Comparison of ENCODE assay signal across 12 cellular contexts in genomic region chr9:108477538-108478006, GRCh38.
DNase-seq lines count a peak whose midpoint lies in the region; ATAC-seq, FAIRE-seq and TF ChIP-seq lines count a peak whose summit lies in the region.
"Had no signal": no experiment of that assay in that cellular context is flagged by ENCODE, and none has a peak within 500 bp of the region (broad histone marks: within the 10 kb centered on the region; RNA-seq: fewer than 3 reads in every experiment).

No MANE protein-coding gene starts in this region.

- no peak overlapping the region for H4K8ac ChIP-seq in mesendoderm (ENCODE audit: low read depth, low read length)

- H3K56ac ChIP-seq in mesendoderm (ENCODE audit: low read length): no peak overlapping the region

- no peak overlapping the region for H3K18ac ChIP-seq in mesendoderm (ENCODE audit: low read length)

- no peak overlapping the region for H2AFZ ChIP-seq in astrocyte (ENCODE audit: low read depth, low read length)

- no peaks in the 10 kb centered on the region for H3K79me1 ChIP-seq in mesendoderm (ENCODE audit: low read length)

- H3K23ac ChIP-seq in mesendoderm (ENCODE audit: low read length): no peak overlapping the region

- H2BK15ac ChIP-seq in mesendoderm (replicated peaks; ENCODE audit: low read depth): no peak overlapping the region

- H3K9me3 Mint-ChIP-seq in astrocyte (ENCODE audit: unreplicated experiment): no peaks in the 10 kb centered on the region

- no peaks in the 10 kb centered on the region for H4K20me1 ChIP-seq in astrocyte (ENCODE audit: insufficient read depth, low read length)

- H3K4ac ChIP-seq in mesendoderm (ENCODE audit: low read depth, low read length): no peak overlapping the region

- H3K4me3 Mint-ChIP-seq in astrocyte (ENCODE audit: unreplicated experiment): no peak overlapping the region
- H3K4me3 Mint-ChIP-seq: naive thymus-derived CD8-positive, alpha-beta T cell had no signal

- no peaks in the 10 kb centered on the region for H3K9me3 ChIP-seq in astrocyte (ENCODE audit: insufficient read depth, low read depth, low read length)
- H3K9me3 ChIP-seq in mesodermal cell (ENCODE audit: control insufficient read depth, low read length): peaks cover 6% of the 10 kb centered on the region

- H2BK5ac ChIP-seq in mesendoderm (ENCODE audit: low read length): no peak overlapping the region

- DNase-seq in DMS53 treated with DMSO at 0.1 percent for 48 hours (lab: John Stamatoyannopoulos, UW; ENCODE audit: unreplicated experiment): peak; percentile 85
- DNase-seq in NCI-H2029 (lab: John Stamatoyannopoulos, UW): peak; percentile 35
- DNase-seq in astrocyte (ENCODE audit: low read depth): peak; percentile 83
- DNase-seq in mesendoderm: no peak
- no peak for DNase-seq in AML-193 (lab: John Stamatoyannopoulos, UW)
- no peak for DNase-seq in activated naive CD4-positive, alpha-beta T cell treated with Interleukin-2 at 50 U/mL for 16 hours
- DNase-seq: activated effector memory CD4-positive, alpha-beta T cell treated with Interleukin-2 at 50 U/mL for 16 hours; DMS 273 treated with DMSO at 0.1 percent for 48 hours; naive thymus-derived CD8-positive, alpha-beta T cell; NCI-H1048 had no signal

- peak overlapping the region; percentile 78 for H3K4me2 ChIP-seq in astrocyte (ENCODE audit: low read length)
- no peak overlapping the region for H3K4me2 ChIP-seq in mesendoderm (ENCODE audit: low read length)

- peaks cover under 1% of the 10 kb centered on the region for H3K27me3 Mint-ChIP-seq in astrocyte (ENCODE audit: low read depth, unreplicated experiment)

- 78% methylated on average over 3 of the region's 6 CpGs; no CpG with 5 or more reads in 1 of the 2 experiments for WGBS in mesodermal cell (ENCODE audit: insufficient coverage in 2 of 2), 2 experiments
- WGBS in mesendoderm (ENCODE audit: extremely low coverage, insufficient coverage, low lambda C conversion rate): no CpG with 5 or more reads among the region's 6 CpGs

- H3K9ac ChIP-seq in astrocyte (ENCODE audit: low read length): peak overlapping the region; percentile 78
- no peak overlapping the region for H3K9ac ChIP-seq in mesendoderm (ENCODE audit: low read length)

- H3K27ac ChIP-seq in astrocyte (ENCODE audit: low read depth, low read length) (peak overlapping the region; percentile 95), mesodermal cell (ENCODE audit: low read depth, low read length, severe bottlenecking) (peak overlapping the region; percentile 75), mesendoderm (ENCODE audit: low read depth, low read length) (no peak overlapping the region)

- H3K27me3 ChIP-seq in astrocyte (ENCODE audit: insufficient read depth, low read length) (no peaks in the 10 kb centered on the region), mesendoderm (ENCODE audit: insufficient read depth, low read length, poor library complexity) (no peaks in the 10 kb centered on the region)

- H3K27ac Mint-ChIP-seq in astrocyte (ENCODE audit: unreplicated experiment): no peak overlapping the region
- H3K27ac Mint-ChIP-seq: naive thymus-derived CD8-positive, alpha-beta T cell had no signal

- no peak overlapping the region for H4K5ac ChIP-seq in mesendoderm (ENCODE audit: low read length)

- no peaks in the 10 kb centered on the region for H3K36me3 ChIP-seq in astrocyte (ENCODE audit: insufficient read depth, low read length)
- H3K36me3 ChIP-seq in mesodermal cell (ENCODE audit: control insufficient read depth, insufficient read depth, low read length): no peaks in the 10 kb centered on the region
- H3K36me3 ChIP-seq in mesendoderm (ENCODE audit: control insufficient read depth, insufficient read depth, low read length): no peaks in the 10 kb centered on the region

- no peaks in the 10 kb centered on the region for H3K36me3 Mint-ChIP-seq in astrocyte (ENCODE audit: low read depth, unreplicated experiment)
- H3K36me3 Mint-ChIP-seq: naive thymus-derived CD8-positive, alpha-beta T cell had no signal

- peaks cover 47% of the 10 kb centered on the region for H3K4me1 ChIP-seq in astrocyte (ENCODE audit: insufficient read depth, low read length)
- peaks cover 14% of the 10 kb centered on the region for H3K4me1 ChIP-seq in mesodermal cell (ENCODE audit: control insufficient read depth, insufficient read depth, low read length, poor library complexity, severe bottlenecking)
- H3K4me1 ChIP-seq in mesendoderm (ENCODE audit: control insufficient read depth, low read depth, low read length): no peaks in the 10 kb centered on the region

- H3K4me3 ChIP-seq in astrocyte (ENCODE audit: insufficient read depth, low read depth, low read length) (peak overlapping the region; percentile 5), mesodermal cell (ENCODE audit: extremely low read depth, insufficient read depth, low read length, poor library complexity, severe bottlenecking) (no peak overlapping the region), mesendoderm (ENCODE audit: low read length) (no peak overlapping the region)

- H3K79me2 ChIP-seq in astrocyte (ENCODE audit: insufficient read depth, low read length) (no peaks in the 10 kb centered on the region), mesendoderm (ENCODE audit: control insufficient read depth, insufficient read depth, low read length) (no peaks in the 10 kb centered on the region)

- no peak overlapping the region for H2AK5ac ChIP-seq in mesendoderm (ENCODE audit: low read length)

- H3K4me1 Mint-ChIP-seq in astrocyte (ENCODE audit: low read depth, unreplicated experiment): peaks cover 28% of the 10 kb centered on the region
- H3K4me1 Mint-ChIP-seq: naive thymus-derived CD8-positive, alpha-beta T cell had no signal

- FAIRE-seq in astrocyte (lab: Jason Lieb, UNC): peak; percentile 72

- H2BK120ac ChIP-seq in mesendoderm (ENCODE audit: low read depth, low read length): no peak overlapping the region

- no peak for ATAC-seq in HG02970 (IDR thresholded peaks at IDR 0.05; ENCODE audit: low FRiP score, unreplicated experiment)
- ATAC-seq: naive thymus-derived CD8-positive, alpha-beta T cell had no signal

- no peak for TF ChIP-seq CTCF in astrocyte (IDR thresholded peaks at IDR 0.05; ENCODE audit: insufficient read depth, low read depth, low read length)

Comparison
In these comparisons a context has a peak if more than half of its experiments do, and no peak if none do; other contexts are left out.
1. DNase-seq: peak in DMS53 treated with DMSO at 0.1 percent for 48 hours (single experiment), NCI-H2029 (single experiment) and astrocyte (single experiment); none in mesendoderm (single experiment), AML-193 (0 of 2) and activated naive CD4-positive, alpha-beta T cell treated with Interleukin-2 at 50 U/mL for 16 hours (single experiment).